Comparison of ENCODE assay signal across 17 cellular contexts in the genomic region with DNA sequence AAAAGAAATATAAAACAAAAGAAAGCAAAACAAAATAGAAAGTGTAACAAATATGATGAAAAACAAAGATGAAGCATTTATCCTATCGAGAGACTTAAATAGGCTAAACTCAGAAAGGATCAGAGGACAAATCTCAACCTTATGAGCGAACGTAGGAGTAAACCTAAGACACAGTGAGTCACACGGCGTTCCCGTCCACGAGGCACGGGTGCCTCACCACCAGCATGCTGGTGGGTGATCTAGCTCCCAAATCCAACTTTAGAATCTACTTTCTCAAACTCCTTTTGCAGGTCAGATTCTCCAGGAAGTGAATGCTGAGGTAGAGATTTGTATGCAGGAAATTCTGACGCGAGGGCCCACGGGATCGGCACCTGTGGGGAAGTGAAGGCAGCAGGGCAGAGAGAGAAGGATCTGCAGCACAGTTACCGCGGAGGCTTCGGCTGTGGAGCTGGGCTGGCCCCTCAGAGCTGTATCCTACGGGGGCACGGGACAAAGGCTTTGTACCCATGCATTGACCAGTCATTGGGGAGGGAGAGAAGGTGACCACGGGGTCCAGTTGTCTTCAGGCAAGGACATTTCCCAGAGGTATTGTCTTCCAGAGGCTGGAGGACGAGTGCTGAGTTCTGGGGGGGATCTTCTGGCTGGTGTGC. TPM values are rescaled to one million over a fixed set of nuclear protein-coding genes. Genes with fewer than 3 reads are reported as not detected.
"Had no signal": no experiment of that assay in that cellular context is flagged by ENCODE, and none has a peak within 500 bp of the region (broad histone marks: within the 10 kb centered on the region; RNA-seq: fewer than 3 reads in every experiment).

No MANE protein-coding gene starts in this region.

- H3K27ac ChIP-seq: ascending aorta, esophagus squamous epithelium, pancreas, tibial artery, uterus had no signal

- H3K27me3 Mint-ChIP-seq: activated CD4-positive, alpha-beta memory T cell treated with anti-CD3 and anti-CD28 coated beads, Interleukin-2, amount 10 ng/mL, durations not matched to agents 7 days and 5 days had no signal

- H3K4me3 Mint-ChIP-seq: activated CD4-positive, alpha-beta memory T cell treated with anti-CD3 and anti-CD28 coated beads, Interleukin-2, amount 10 ng/mL, durations not matched to agents 7 days and 5 days; activated CD8-positive, alpha-beta memory T cell treated with anti-CD3 and anti-CD28 coated beads, Interleukin-2, amount 10 ng/mL, durations not matched to agents 7 days and 5 days; WTC11 had no signal

- H3K4me1 ChIP-seq: ascending aorta, pancreas, tibial artery, uterus had no signal

- H3K4me1 Mint-ChIP-seq: activated CD4-positive, alpha-beta memory T cell treated with anti-CD3 and anti-CD28 coated beads, Interleukin-2, amount 10 ng/mL, durations not matched to agents 7 days and 5 days; activated CD8-positive, alpha-beta memory T cell treated with anti-CD3 and anti-CD28 coated beads, Interleukin-2, amount 10 ng/mL, durations not matched to agents 7 days and 5 days; WTC11 had no signal

- H3K4me3 ChIP-seq: ascending aorta, esophagus squamous epithelium, lung, pancreas, tibial artery, uterus had no signal

- H3K36me3 ChIP-seq: ascending aorta, esophagus squamous epithelium, pancreas, tibial artery, uterus had no signal

- ATAC-seq: activated CD8-positive, alpha-beta memory T cell treated with anti-CD3 and anti-CD28 coated beads, Interleukin-2, amount 10 ng/mL, durations not matched to agents 7 days and 5 days; left cardiac atrium; pancreas; WTC11 had no signal

- H3K27me3 ChIP-seq: ascending aorta, pancreas, tibial artery, uterus had no signal

- H3K9me3 ChIP-seq: ascending aorta, pancreas, uterus had no signal

- H3K27ac Mint-ChIP-seq: activated CD4-positive, alpha-beta memory T cell treated with anti-CD3 and anti-CD28 coated beads, Interleukin-2, amount 10 ng/mL, durations not matched to agents 7 days and 5 days; activated CD8-positive, alpha-beta memory T cell treated with anti-CD3 and anti-CD28 coated beads, Interleukin-2, amount 10 ng/mL, durations not matched to agents 7 days and 5 days; WTC11 had no signal

- DNase-seq: activated CD4-positive, alpha-beta memory T cell treated with anti-CD3 and anti-CD28 coated beads, Interleukin-2, amount 10 ng/mL, durations not matched to agents 7 days and 5 days; activated CD4-positive, alpha-beta T cell treated with anti-CD3 and anti-CD28 coated beads for 4 hours; activated CD8-positive, alpha-beta memory T cell treated with anti-CD3 and anti-CD28 coated beads, Interleukin-2, amount 10 ng/mL, durations not matched to agents 7 days and 5 days; effector CD4-positive, alpha-beta T cell; esophagus squamous epithelium; left cardiac atrium; midbrain; stimulated activated CD4-positive, alpha-beta T cell treated with anti-CD3 and anti-CD28 coated beads, Interleukin-1b, Interleukin-23, amount 100 ng/mL, for 48 hours; stimulated activated CD8-positive, alpha-beta memory T cell treated with anti-CD3 and anti-CD28 coated beads, Interleukin-4, amount 100 ng/mL, for 48 hours; stimulated activated naive CD4-positive, alpha-beta T cell treated with Interleukin-2 at 50 U/mL for 16 hours; tibial artery; uterus had no signal

RNA-seq across cellular contexts. Expression of gene C2CD4C, which starts 56.8 kb away (rescaled TPM):
- total RNA-seq: activated CD8-positive, alpha-beta memory T cell treated with anti-CD3 and anti-CD28 coated beads, Interleukin-2, amount 10 ng/mL, durations not matched to agents 7 days and 5 days; fibroblast of villous mesenchyme had no signal
